27 cellular contexts compared by ENCODE assay signal in genomic region chr5:133235696-133236426, GRCh38.
DNase-seq lines count a peak whose midpoint lies in the region; ATAC-seq, FAIRE-seq and TF ChIP-seq lines count a peak whose summit lies in the region.
"Had no signal": no experiment of that assay in that cellular context is flagged by ENCODE, and none has a peak within 500 bp of the region (broad histone marks: within the 10 kb centered on the region; RNA-seq: fewer than 3 reads in every experiment).

No MANE protein-coding gene starts in this region.

- H3K27ac Mint-ChIP-seq in MCF 10A (ENCODE audit: low read depth, unreplicated experiment), result no peak overlapping the region
- no peak overlapping the region for H3K27ac Mint-ChIP-seq in activated B cell treated with CpG ODN at 0.5 μM for 24 hours
- H3K27ac Mint-ChIP-seq: activated CD8-positive, alpha-beta memory T cell treated with anti-CD3 and anti-CD28 coated beads, Interleukin-2, amount 10 ng/mL, durations not matched to agents 7 days and 5 days; activated naive CD8-positive, alpha-beta T cell treated with anti-CD3 and anti-CD28 coated beads, Interleukin-2, amount 50 U/mL, for 24 hours; activated T-cell treated with anti-CD3 and anti-CD28 coated beads, Interleukin-2, amount 50 U/mL, for 72 hours; CD4-positive, alpha-beta T cell; dendritic cell treated with granulocyte-macrophage colony-stimulating factor and Interleukin-4, amounts not matched to agents 40 ng/mL and 50 ng/mL, for 4 days; nephron; T-helper 1 cell treated with Interleukin-12 subunit alpha and Interleukin-12 subunit beta and Interleukin-4 antibody, amounts not matched to agents 30 μg/mL and 1 μg/mL, for 36 hours had no signal

- H3K4me3 ChIP-seq in mammary epithelial cell (replicated peaks in 1 of 3; ENCODE audit: insufficient read depth in 1 of 3, low read depth in 2 of 3, low read length in 3 of 3) (no peak overlapping the region), brain microvascular endothelial cell (ENCODE audit: low read depth, low read length) (no peak overlapping the region)
- H3K4me3 ChIP-seq: gastroesophageal sphincter, lung, suprapubic skin had no signal

- H2AFZ ChIP-seq in mammary epithelial cell (ENCODE audit: low read depth, low read length), result peak overlapping the region; percentile 47

- H3K9me3 Mint-ChIP-seq in MCF 10A (ENCODE audit: unreplicated experiment) (no peaks in the 10 kb centered on the region), activated B cell treated with CpG ODN at 0.5 μM for 24 hours (no peaks in the 10 kb centered on the region)
- H3K9me3 Mint-ChIP-seq: activated naive CD8-positive, alpha-beta T cell treated with anti-CD3 and anti-CD28 coated beads, Interleukin-2, amount 50 U/mL, for 24 hours; activated T-cell treated with anti-CD3 and anti-CD28 coated beads, Interleukin-2, amount 50 U/mL, for 72 hours; CD4-positive, alpha-beta T cell; dendritic cell treated with granulocyte-macrophage colony-stimulating factor and Interleukin-4, amounts not matched to agents 40 ng/mL and 50 ng/mL, for 4 days; nephron; T-helper 1 cell treated with Interleukin-12 subunit alpha and Interleukin-12 subunit beta and Interleukin-4 antibody, amounts not matched to agents 30 μg/mL and 1 μg/mL, for 36 hours had no signal

- H3K9me3 ChIP-seq in mammary epithelial cell (replicated peaks; ENCODE audit: insufficient read depth, low read length), result no peaks in the 10 kb centered on the region
- H3K9me3 ChIP-seq: gastroesophageal sphincter, suprapubic skin had no signal

- no peaks in the 10 kb centered on the region for H3K79me2 ChIP-seq in mammary epithelial cell (ENCODE audit: insufficient read depth, low read length)

- 97% methylated on average over 9 of the region's 9 CpGs for WGBS in mammary epithelial cell (ENCODE audit: low coverage, missing lambda C conversion rate)

- peaks cover under 1% of the 10 kb centered on the region for H3K36me3 Mint-ChIP-seq in MCF 10A (ENCODE audit: insufficient read depth, unreplicated experiment)
- H3K36me3 Mint-ChIP-seq in activated B cell treated with CpG ODN at 0.5 μM for 24 hours (ENCODE audit: low read depth), result no peaks in the 10 kb centered on the region
- H3K36me3 Mint-ChIP-seq: activated CD8-positive, alpha-beta memory T cell treated with anti-CD3 and anti-CD28 coated beads, Interleukin-2, amount 10 ng/mL, durations not matched to agents 7 days and 5 days had no signal

- H3K27me3 Mint-ChIP-seq in MCF 10A (ENCODE audit: insufficient read depth, unreplicated experiment) (no peaks in the 10 kb centered on the region), activated B cell treated with CpG ODN at 0.5 μM for 24 hours (no peaks in the 10 kb centered on the region)
- H3K27me3 Mint-ChIP-seq: activated naive CD8-positive, alpha-beta T cell treated with anti-CD3 and anti-CD28 coated beads, Interleukin-2, amount 50 U/mL, for 24 hours; CD4-positive, alpha-beta T cell had no signal

- H3K27ac ChIP-seq in mammary epithelial cell (ENCODE audit: insufficient read depth, low read depth, low read length) (no peak overlapping the region), brain microvascular endothelial cell (no peak overlapping the region)
- H3K27ac ChIP-seq: gastroesophageal sphincter, suprapubic skin had no signal

- no peak for TF ChIP-seq CTCF in mammary epithelial cell (conservative IDR thresholded peaks at IDR 0.05 in 1 of 2, IDR thresholded peaks at IDR 0.05 in 1 of 2; ENCODE audit: extremely low read depth in 1 of 2, insufficient read depth in 1 of 2, low read depth in 1 of 2, low read length in 2 of 2)
- TF ChIP-seq CTCF in MCF 10A (IDR thresholded peaks at IDR 0.05; ENCODE audit: unreplicated experiment), result no peak
- no peak for TF ChIP-seq CTCF in activated B cell treated with CpG ODN at 0.5 μM for 24 hours (IDR thresholded peaks at IDR 0.05)
- no peak for TF ChIP-seq CTCF in brain microvascular endothelial cell (IDR thresholded peaks at IDR 0.05; ENCODE audit: low read depth, low read length, missing control alignments)

- H3K4me3 Mint-ChIP-seq in MCF 10A (ENCODE audit: unreplicated experiment), result no peak overlapping the region
- no peak overlapping the region for H3K4me3 Mint-ChIP-seq in activated B cell treated with CpG ODN at 0.5 μM for 24 hours
- H3K4me3 Mint-ChIP-seq: activated CD8-positive, alpha-beta memory T cell treated with anti-CD3 and anti-CD28 coated beads, Interleukin-2, amount 10 ng/mL, durations not matched to agents 7 days and 5 days; activated naive CD8-positive, alpha-beta T cell treated with anti-CD3 and anti-CD28 coated beads, Interleukin-2, amount 50 U/mL, for 24 hours; activated T-cell treated with anti-CD3 and anti-CD28 coated beads, Interleukin-2, amount 50 U/mL, for 72 hours; CD4-positive, alpha-beta T cell; dendritic cell treated with granulocyte-macrophage colony-stimulating factor and Interleukin-4, amounts not matched to agents 40 ng/mL and 50 ng/mL, for 4 days; nephron; T-helper 1 cell treated with Interleukin-12 subunit alpha and Interleukin-12 subunit beta and Interleukin-4 antibody, amounts not matched to agents 30 μg/mL and 1 μg/mL, for 36 hours had no signal

- in situ Hi-C loops in mammary epithelial cell (cut with MboI; ENCODE audit: low sequenced_read_pairs in 2 of 2), result no loop called here
- in situ Hi-C loops in brain microvascular endothelial cell (cut with HindIII; ENCODE audit: low pct_ligation_motif_present, low sequenced_read_pairs), result no loop called here

- no TSS peak for BruUV-seq in mammary epithelial cell (replicated peaks; lab: Mats Ljungman, UMichigan)
- no TSS peak for BruUV-seq in MCF 10A (replicated peaks; lab: Mats Ljungman, UMichigan)

- ATAC-seq in activated B cell treated with CpG ODN at 0.5 μM for 24 hours (ENCODE audit: low read depth), result no peak
- no peak for ATAC-seq in HG02870 (IDR thresholded peaks at IDR 0.05; ENCODE audit: unreplicated experiment)
- no peak for ATAC-seq in GM21423 (IDR thresholded peaks at IDR 0.05; ENCODE audit: unreplicated experiment)
- ATAC-seq: activated CD8-positive, alpha-beta memory T cell treated with anti-CD3 and anti-CD28 coated beads, Interleukin-2, amount 10 ng/mL, durations not matched to agents 7 days and 5 days; activated naive CD8-positive, alpha-beta T cell treated with anti-CD3 and anti-CD28 coated beads, Interleukin-2, amount 50 U/mL, for 24 hours; activated T-cell treated with anti-CD3 and anti-CD28 coated beads, Interleukin-2, amount 50 U/mL, for 72 hours; gastroesophageal sphincter; left cardiac atrium had no signal

- H3K4me2 ChIP-seq in mammary epithelial cell (ENCODE audit: insufficient read depth, low read depth, low read length), result peak overlapping the region; percentile 50

- CTCF ChIA-PET in mammary epithelial cell (lab: Charles Lee; ENCODE audit: low non-redundant PET), result no interaction called here
- CTCF ChIA-PET in MCF 10A (lab: Yijun Ruan, JAX), result interaction anchor here (0.9 to 1.3 kb wide), 2 partner anchors 13 to 124 kb away, joined by 3 read pairs; no protein-coding TSS in a partner anchor
- CTCF ChIA-PET in activated B cell treated with CpG ODN at 0.5 μM for 24 hours (lab: Charles Lee), result no interaction called here

- dilution Hi-C loops in mammary epithelial cell (cut with HindIII; ENCODE audit: low sequenced_read_pairs), result no loop called here

- H3K4me1 Mint-ChIP-seq in MCF 10A (ENCODE audit: insufficient read depth, unreplicated experiment) (peaks cover 31% of the 10 kb centered on the region), activated B cell treated with CpG ODN at 0.5 μM for 24 hours (peaks cover 2% of the 10 kb centered on the region)

- H3K27me3 ChIP-seq in mammary epithelial cell (ENCODE audit: insufficient read depth, low read length) (no peaks in the 10 kb centered on the region), brain microvascular endothelial cell (replicated peaks) (no peaks in the 10 kb centered on the region)

- no peak overlapping the region for H3K9ac ChIP-seq in mammary epithelial cell (ENCODE audit: insufficient read depth, low read length)

- peak; percentile 42 for DNase-seq in mammary epithelial cell
- no peak for DNase-seq in MCF 10A (ENCODE audit: unreplicated experiment)
- peak; percentile 4 for DNase-seq in activated B cell treated with CpG ODN at 0.5 μM for 24 hours
- peak; percentile 10 for DNase-seq in kidney tubule cell (ENCODE audit: low spot score)
- peak; percentile 61 for DNase-seq in urothelium cell line (ENCODE audit: low spot score)
- no peak for DNase-seq in brain microvascular endothelial cell
- DNase-seq: activated CD4-positive, alpha-beta T cell treated with anti-CD3 and anti-CD28 coated beads, Interleukin-2, amount 50 U/mL, for 4 hours; activated CD8-positive, alpha-beta memory T cell treated with anti-CD3 and anti-CD28 coated beads, Interleukin-2, amount 10 ng/mL, durations not matched to agents 7 days and 5 days; activated naive CD8-positive, alpha-beta T cell treated with anti-CD3 and anti-CD28 coated beads, Interleukin-2, amount 50 U/mL, for 24 hours; activated T-cell treated with anti-CD3 and anti-CD28 coated beads, Interleukin-2, amount 50 U/mL, for 72 hours; CD4-positive, alpha-beta T cell; Kasumi-1; left cardiac atrium; NCI-H1436 treated with DMSO at 0.1 percent for 48 hours; NCI-H2107; NCI-H345; stimulated activated naive CD4-positive, alpha-beta T cell treated with Interleukin-2 at 50 U/mL for 16 hours had no signal

- POLR2A ChIA-PET in MCF 10A (lab: Yijun Ruan, JAX), result interaction anchor here (0.7 to 2.6 kb wide), 6 partner anchors 9 to 365 kb away, joined by 3 to 9 read pairs (median 3); partner anchors contain the start of gene HSPA4
- POLR2A ChIA-PET in activated B cell treated with CpG ODN at 0.5 μM for 24 hours (lab: Charles Lee), result no interaction called here

- no peaks in the 10 kb centered on the region for H4K20me1 ChIP-seq in mammary epithelial cell (ENCODE audit: insufficient read depth, low read length)

- no peaks in the 10 kb centered on the region for H3K36me3 ChIP-seq in mammary epithelial cell (ENCODE audit: insufficient read depth, low read length)
- H3K36me3 ChIP-seq in brain microvascular endothelial cell (replicated peaks), result no peaks in the 10 kb centered on the region
- H3K36me3 ChIP-seq: gastroesophageal sphincter, suprapubic skin had no signal

- no peak for FAIRE-seq in urothelium cell line (lab: Jason Lieb, UNC)
- FAIRE-seq: D721Med, RCC 7860 had no signal

- H3K4me1 ChIP-seq in mammary epithelial cell (ENCODE audit: insufficient read depth, low read length), result peaks cover 42% of the 10 kb centered on the region
- H3K4me1 ChIP-seq: gastroesophageal sphincter had no signal

- intact Hi-C loops in mammary epithelial cell (cut with micrococcal nuclease), result no loop called here
- intact Hi-C loops in MCF 10A (cut with micrococcal nuclease), result no loop called here
- intact Hi-C loops in activated B cell treated with CpG ODN at 0.5 μM for 24 hours (cut with micrococcal nuclease), result no loop called here

Comparison
In these comparisons a context has a peak if more than half of its experiments do, and no peak if none do; other contexts are left out.
1. DNase-seq: peak in mammary epithelial cell (single experiment), activated B cell treated with CpG ODN at 0.5 μM for 24 hours (single experiment), kidney tubule cell (single experiment) and urothelium cell line (single experiment); none in MCF 10A (single experiment) and brain microvascular endothelial cell (single experiment).